ENCODE assay signal across 26 cellular contexts in genomic region chr6:150670311-150670710, GRCh38.
A peak's percentile ranks its signal among the peaks of the same experiment; 100 is the strongest.
DNase-seq lines count a peak whose midpoint lies in the region; ATAC-seq and TF ChIP-seq lines count a peak whose summit lies in the region.
"Had no signal": no experiment of that assay in that cellular context is flagged by ENCODE, and none has a peak within 500 bp of the region (broad histone marks: within the 10 kb centered on the region; RNA-seq: fewer than 3 reads in every experiment).

No MANE protein-coding gene starts in this region.

- DNase-seq in erythroblast (lab: John Stamatoyannopoulos, UW): peak; percentile 8 to 13
- DNase-seq in NCI-H2081 (lab: John Stamatoyannopoulos, UW): no peak
- DNase-seq in activated T-cell treated with anti-CD3 and anti-CD28 coated beads, Interleukin-2, amount 50 U/mL, for 72 hours: no peak
- no peak for DNase-seq in glomerular visceral epithelial cell (ENCODE audit: extremely low spot score)
- DNase-seq: activated gamma-delta T cell; activated T-cell treated with anti-CD3 and anti-CD28 coated beads for 4 hours; CD8-positive, alpha-beta memory T cell; central memory CD4-positive, alpha-beta T cell; DMS 273 treated with DMSO at 0.1 percent for 48 hours; HCEC 1CT; midbrain; naive thymus-derived CD4-positive, alpha-beta T cell; NCI-H1092; NCI-H187 treated with DMSO at 0.1 percent for 48 hours; NCI-H69; RPMI8226; T-helper 1 cell; uterus had no signal

- no peaks in the 10 kb centered on the region for H3K9me3 Mint-ChIP-seq in activated T-cell treated with anti-CD3 and anti-CD28 coated beads, Interleukin-2, amount 50 U/mL, for 72 hours
- H3K9me3 Mint-ChIP-seq: CD8-positive, alpha-beta memory T cell; naive thymus-derived CD4-positive, alpha-beta T cell; stimulated activated naive CD8-positive, alpha-beta T cell treated with anti-CD3 and anti-CD28 coated beads, Interleukin-15, Interleukin-2, amounts not matched to agents 100 ng/mL and 50 ng/mL, for 24 hours had no signal

- H4K20me1 ChIP-seq in OCI-LY3 (ENCODE audit: insufficient read depth, low read length): peaks cover 43% of the 10 kb centered on the region; the same call in 1 of the 2 replicates

- TF ChIP-seq POLR2A in erythroblast (IDR thresholded peaks at IDR 0.05; ENCODE audit: low read length): no peak

- H3K79me2 ChIP-seq in OCI-LY3 (ENCODE audit: low read length): peaks cover 50% of the 10 kb centered on the region

- H3K4me3 Mint-ChIP-seq in activated T-cell treated with anti-CD3 and anti-CD28 coated beads, Interleukin-2, amount 50 U/mL, for 72 hours: no peak overlapping the region
- H3K4me3 Mint-ChIP-seq: CD8-positive, alpha-beta memory T cell; naive thymus-derived CD4-positive, alpha-beta T cell; stimulated activated naive CD8-positive, alpha-beta T cell treated with anti-CD3 and anti-CD28 coated beads, Interleukin-15, Interleukin-2, amounts not matched to agents 100 ng/mL and 50 ng/mL, for 24 hours had no signal

- H3K27me3 Mint-ChIP-seq in activated T-cell treated with anti-CD3 and anti-CD28 coated beads, Interleukin-2, amount 50 U/mL, for 72 hours (ENCODE audit: low read depth): peaks cover 6% of the 10 kb centered on the region
- H3K27me3 Mint-ChIP-seq: CD8-positive, alpha-beta memory T cell; stimulated activated naive CD8-positive, alpha-beta T cell treated with anti-CD3 and anti-CD28 coated beads, Interleukin-15, Interleukin-2, amounts not matched to agents 100 ng/mL and 50 ng/mL, for 24 hours had no signal

- peaks cover 5% of the 10 kb centered on the region for H3K36me3 ChIP-seq in OCI-LY3 (replicated peaks; ENCODE audit: low read depth, low read length)
- H3K36me3 ChIP-seq: SJSA1, thoracic aorta, uterus had no signal

- no peak overlapping the region for H3K4me2 ChIP-seq in OCI-LY3 (ENCODE audit: low read length)
- H3K4me2 ChIP-seq: A549 had no signal

- H2AFZ ChIP-seq in OCI-LY3 (ENCODE audit: low read depth, low read length): no peak overlapping the region

- H3K4me1 ChIP-seq in OCI-LY3 (ENCODE audit: low read length): no peaks in the 10 kb centered on the region
- H3K4me1 ChIP-seq: A549 had no signal

- TF ChIP-seq CTCF in 22Rv1 (IDR thresholded peaks at IDR 0.05) (peak; percentile 25), GM12875 (IDR thresholded peaks at IDR 0.05; ENCODE audit: borderline replicate concordance, insufficient read depth, low read depth, low read length) (peak; percentile 11; the same call in 1 of the 2 replicates), OCI-LY3 (IDR thresholded peaks at IDR 0.05; ENCODE audit: low read depth, low read length) (peak; percentile 31)

- no peaks in the 10 kb centered on the region for H3K27me3 ChIP-seq in OCI-LY3 (ENCODE audit: low read depth, low read length)
- H3K27me3 ChIP-seq: SJSA1, uterus had no signal

- H3K36me3 Mint-ChIP-seq in activated T-cell treated with anti-CD3 and anti-CD28 coated beads, Interleukin-2, amount 50 U/mL, for 72 hours (ENCODE audit: insufficient read depth in 2 of 2): no peaks in the 10 kb centered on the region
- H3K36me3 Mint-ChIP-seq: CD8-positive, alpha-beta memory T cell; naive thymus-derived CD4-positive, alpha-beta T cell had no signal

- H3K4me1 Mint-ChIP-seq in activated T-cell treated with anti-CD3 and anti-CD28 coated beads, Interleukin-2, amount 50 U/mL, for 72 hours (ENCODE audit: low read depth): peaks cover 21% of the 10 kb centered on the region

- H3K4me3 ChIP-seq in GM12875 (ENCODE audit: low read depth, low read length): no peak overlapping the region
- H3K4me3 ChIP-seq in OCI-LY3 (ENCODE audit: low read length): no peak overlapping the region
- H3K4me3 ChIP-seq: A549, SJSA1, thoracic aorta, uterus had no signal

- H3K27ac ChIP-seq in 22Rv1: no peak overlapping the region
- H3K27ac ChIP-seq in OCI-LY3 (ENCODE audit: low read length): no peak overlapping the region
- H3K27ac ChIP-seq: A549, SJSA1 had no signal

- no peak overlapping the region for H3K27ac Mint-ChIP-seq in activated T-cell treated with anti-CD3 and anti-CD28 coated beads, Interleukin-2, amount 50 U/mL, for 72 hours
- H3K27ac Mint-ChIP-seq: CD8-positive, alpha-beta memory T cell; naive thymus-derived CD4-positive, alpha-beta T cell; stimulated activated naive CD8-positive, alpha-beta T cell treated with anti-CD3 and anti-CD28 coated beads, Interleukin-15, Interleukin-2, amounts not matched to agents 100 ng/mL and 50 ng/mL, for 24 hours had no signal

- ATAC-seq in GM18519 (IDR thresholded peaks at IDR 0.05; ENCODE audit: low FRiP score, unreplicated experiment): no peak
- no peak for ATAC-seq in activated T-cell treated with anti-CD3 and anti-CD28 coated beads, Interleukin-2, amount 50 U/mL, for 72 hours (replicated peaks in 1 of 2)
- ATAC-seq: A549; naive thymus-derived CD4-positive, alpha-beta T cell had no signal

- no peak overlapping the region for H3K9ac ChIP-seq in OCI-LY3 (ENCODE audit: low read length)

- H3K9me3 ChIP-seq in OCI-LY3 (ENCODE audit: insufficient read depth, low read length): no peaks in the 10 kb centered on the region
- H3K9me3 ChIP-seq: A549, SJSA1, thoracic aorta, uterus had no signal

Comparison
In these comparisons a context has a peak if more than half of its experiments do, and no peak if none do; other contexts are left out.
1. DNase-seq: peak in erythroblast (2 of 2); none in NCI-H2081 (0 of 2), activated T-cell treated with anti-CD3 and anti-CD28 coated beads, Interleukin-2, amount 50 U/mL, for 72 hours (0 of 2) and glomerular visceral epithelial cell (single experiment).
2. Peak in every context shown above with its lines, with median percentiles within 50 percentile points of each other: CTCF ChIP-seq.